In genomic region chr12:51971679-51972423, GRCh38 we compare ENCODE assay signal across 8 cellular contexts. TPM values are rescaled to one million over a fixed set of nuclear protein-coding genes. Genes with fewer than 3 reads are reported as not detected.
DNase-seq lines count a peak whose midpoint lies in the region; ATAC-seq and TF ChIP-seq lines count a peak whose summit lies in the region.

No MANE protein-coding gene starts in this region.

- no peaks in the 10 kb centered on the region for H3K9me3 Mint-ChIP-seq in activated CD4-positive, alpha-beta T cell treated with anti-CD3 and anti-CD28 coated beads for 36 hours (ENCODE audit: low read depth)
- H3K9me3 Mint-ChIP-seq in endodermal cell: no peaks in the 10 kb centered on the region
- H3K9me3 Mint-ChIP-seq in stimulated activated naive B cell treated with anti-CD40 and anti-IgM and Interleukin-4, amounts not matched to agents 10 μg/mL and 1 μg/mL and 100 μg/mL, for 72 hours: no peaks in the 10 kb centered on the region

- no peak overlapping the region for H3K4me3 Mint-ChIP-seq in activated CD4-positive, alpha-beta T cell treated with anti-CD3 and anti-CD28 coated beads for 36 hours
- H3K4me3 Mint-ChIP-seq in endodermal cell: no peak overlapping the region
- H3K4me3 Mint-ChIP-seq in stimulated activated naive B cell treated with anti-CD40 and anti-IgM and Interleukin-4, amounts not matched to agents 10 μg/mL and 1 μg/mL and 100 μg/mL, for 72 hours: peak overlapping the region; percentile 5 to 8

- WGBS in endodermal cell (ENCODE audit: insufficient coverage in 1 of 2, insufficient read length in 1 of 2), 2 experiments: 89% methylated on average over 2 of the region's 4 CpGs; no CpG with 5 or more reads in 1 of the 2 experiments

- H3K4me1 Mint-ChIP-seq in activated CD4-positive, alpha-beta T cell treated with anti-CD3 and anti-CD28 coated beads for 36 hours: peaks cover 72% of the 10 kb centered on the region
- H3K4me1 Mint-ChIP-seq in endodermal cell: peaks cover 60% of the 10 kb centered on the region
- peaks cover 53 to 72% of the 10 kb centered on the region in 2 donors for H3K4me1 Mint-ChIP-seq in stimulated activated naive B cell treated with anti-CD40 and anti-IgM and Interleukin-4, amounts not matched to agents 10 μg/mL and 1 μg/mL and 100 μg/mL, for 72 hours

- CTCF ChIA-PET in activated CD4-positive, alpha-beta T cell treated with anti-CD3 and anti-CD28 coated beads for 36 hours (lab: Charles Lee): interaction anchor here (0.7 to 3.7 kb wide), 12 partner anchors 9 to 119 kb away, joined by 3 to 32 read pairs (median 8); no protein-coding TSS in a partner anchor

- H2AFZ ChIP-seq in MM.1S (ENCODE audit: low read length): no peak overlapping the region

- H3K9me3 ChIP-seq in MM.1S (replicated peaks; ENCODE audit: insufficient read depth, low read length) (no peaks in the 10 kb centered on the region), endodermal cell (ENCODE audit: control insufficient read depth, low read length) (no peaks in the 10 kb centered on the region)

- DNase-seq in activated CD4-positive, alpha-beta T cell treated with anti-CD3 and anti-CD28 coated beads for 36 hours: no peak
- no peak for DNase-seq in activated CD4-positive, alpha-beta T cell treated with anti-CD3 and anti-CD28 coated beads, Interleukin-2, amount 50 U/mL, for 48 hours
- DNase-seq in MM.1S: peak; percentile 57
- DNase-seq in endodermal cell: no peak
- DNase-seq in stimulated activated naive B cell treated with anti-CD40 and anti-IgM and Interleukin-4, amounts not matched to agents 10 μg/mL and 1 μg/mL and 100 μg/mL, for 72 hours: no peak
- no peak for DNase-seq in G401 (ENCODE audit: low spot score)
- DNase-seq in activated gamma-delta T cell treated with Interleukin-2 at 50 U/mL for 16 hours: no peak

- intact Hi-C loops in activated CD4-positive, alpha-beta T cell treated with anti-CD3 and anti-CD28 coated beads for 36 hours (cut with DNase I, micrococcal nuclease): loop anchor here (1.0 to 10.0 kb wide), 12 partner anchors 11 to 603 kb away; partner anchors contain the start of genes ACVR1B (in 2 of the 2), GALNT6 (in 1 of the 2), SLC4A8 (in 1 of the 2) and TAMALIN (in 1 of the 2)

- H3K27ac Mint-ChIP-seq in activated CD4-positive, alpha-beta T cell treated with anti-CD3 and anti-CD28 coated beads for 36 hours: peak overlapping the region; percentile 81
- H3K27ac Mint-ChIP-seq in endodermal cell: no peak overlapping the region
- H3K27ac Mint-ChIP-seq in stimulated activated naive B cell treated with anti-CD40 and anti-IgM and Interleukin-4, amounts not matched to agents 10 μg/mL and 1 μg/mL and 100 μg/mL, for 72 hours: no peak overlapping the region

- H3K9ac ChIP-seq in MM.1S (ENCODE audit: low read length) (no peak overlapping the region), endodermal cell (ENCODE audit: extremely low read depth, low read length, poor library complexity, severe bottlenecking) (no peak overlapping the region)

- H3K4me3 ChIP-seq in MM.1S (ENCODE audit: low read length): no peak overlapping the region
- peak overlapping the region; percentile 13 for H3K4me3 ChIP-seq in endodermal cell (ENCODE audit: low read length)

- peaks cover 18% of the 10 kb centered on the region for H3K36me3 Mint-ChIP-seq in activated CD4-positive, alpha-beta T cell treated with anti-CD3 and anti-CD28 coated beads for 36 hours (ENCODE audit: low read depth)
- peaks cover 20% of the 10 kb centered on the region for H3K36me3 Mint-ChIP-seq in endodermal cell (ENCODE audit: low read depth)
- peaks cover 14 to 17% of the 10 kb centered on the region in 2 donors for H3K36me3 Mint-ChIP-seq in stimulated activated naive B cell treated with anti-CD40 and anti-IgM and Interleukin-4, amounts not matched to agents 10 μg/mL and 1 μg/mL and 100 μg/mL, for 72 hours

- H3K79me2 ChIP-seq in MM.1S (ENCODE audit: low read length): no peaks in the 10 kb centered on the region

- TF ChIP-seq CTCF in MM.1S (IDR thresholded peaks at IDR 0.05; ENCODE audit: low read length) (no peak), endodermal cell (conservative IDR thresholded peaks at IDR 0.05) (no peak)

- in situ Hi-C loops in G401 (cut with HindIII; ENCODE audit: low sequenced_read_pairs): no loop called here

- H3K4me1 ChIP-seq in MM.1S (ENCODE audit: low read length) (peaks cover 17% of the 10 kb centered on the region), endodermal cell (ENCODE audit: control insufficient read depth, insufficient read depth, low read length) (peaks cover 37% of the 10 kb centered on the region)

- H3K27ac ChIP-seq in MM.1S (ENCODE audit: low read length): no peak overlapping the region
- H3K27ac ChIP-seq in endodermal cell (ENCODE audit: low read depth, low read length): no peak overlapping the region

- H3K9me2 ChIP-seq in MM.1S (replicated peaks; ENCODE audit: insufficient read depth, low read length): no peaks in the 10 kb centered on the region

- no peak for ATAC-seq in activated CD4-positive, alpha-beta T cell treated with anti-CD3 and anti-CD28 coated beads for 36 hours
- ATAC-seq in stimulated activated naive B cell treated with anti-CD40 and anti-IgM and Interleukin-4, amounts not matched to agents 10 μg/mL and 1 μg/mL and 100 μg/mL, for 72 hours (replicated peaks): peak; percentile 60 to 66
- no peak for ATAC-seq in HG02970 (IDR thresholded peaks at IDR 0.05; ENCODE audit: low FRiP score, unreplicated experiment)

- H3K27me3 ChIP-seq in MM.1S (replicated peaks; ENCODE audit: insufficient read depth, low read length) (peaks cover 26% of the 10 kb centered on the region; the same call in 1 of the 2 replicates), endodermal cell (ENCODE audit: control insufficient read depth, insufficient read depth, low read length, poor library complexity, severe bottlenecking) (no peaks in the 10 kb centered on the region)

- H3K27me3 Mint-ChIP-seq in activated CD4-positive, alpha-beta T cell treated with anti-CD3 and anti-CD28 coated beads for 36 hours: no peaks in the 10 kb centered on the region
- H3K27me3 Mint-ChIP-seq in endodermal cell (ENCODE audit: insufficient read depth): no peaks in the 10 kb centered on the region
- H3K27me3 Mint-ChIP-seq in stimulated activated naive B cell treated with anti-CD40 and anti-IgM and Interleukin-4, amounts not matched to agents 10 μg/mL and 1 μg/mL and 100 μg/mL, for 72 hours: no peaks in the 10 kb centered on the region

- POLR2A ChIA-PET in activated CD4-positive, alpha-beta T cell treated with anti-CD3 and anti-CD28 coated beads for 36 hours (lab: Charles Lee): interaction anchor here (0.7 to 2.0 kb wide), 2 partner anchors 20 to 80 kb away, joined by 3 to 8 read pairs; partner anchors contain the start of gene ACVR1B

- peak overlapping the region; percentile 46 for H3K4me2 ChIP-seq in MM.1S (ENCODE audit: low read depth, low read length)

- peaks cover 4% of the 10 kb centered on the region for H3F3A ChIP-seq in MM.1S (ENCODE audit: insufficient read depth, low read length)

- no peaks in the 10 kb centered on the region for H4K20me1 ChIP-seq in MM.1S (ENCODE audit: insufficient read depth, low read length)

- H3K36me3 ChIP-seq in MM.1S (replicated peaks; ENCODE audit: insufficient read depth, low read length) (no peaks in the 10 kb centered on the region), endodermal cell (ENCODE audit: control insufficient read depth, insufficient read depth, low read length) (peaks cover 32% of the 10 kb centered on the region)

RNA-seq across cellular contexts. Expression of gene ACVR1B, which starts 20.4 kb away (rescaled TPM):
- total RNA-seq in activated CD4-positive, alpha-beta T cell treated with anti-CD3 and anti-CD28 coated beads for 36 hours: 10 to 100 TPM; 10.1 to 12.7 TPM
- total RNA-seq in endodermal cell: 10 to 100 TPM; 48.6 to 59.3 TPM
- polyA plus RNA-seq in endodermal cell (2013, experiment 1 of 2): 33.5 TPM
- polyA plus RNA-seq in endodermal cell (2013, experiment 2 of 2): 28.8 TPM
- total RNA-seq in G401 (2014; rRNA removed; shearing (Covaris generic)): 1.6 and 3.0 TPM in 2 replicates

RNA-seq across cellular contexts. Expression of gene TAMALIN, which starts 34.9 kb away (rescaled TPM):
- total RNA-seq in activated CD4-positive, alpha-beta T cell treated with anti-CD3 and anti-CD28 coated beads for 36 hours: 10 to 100 TPM in 1 of 2 experiments, 1 to 10 TPM in 1; 6.4 to 11.5 TPM
- 1 to 10 TPM; 4.4 to 9.1 TPM for total RNA-seq in endodermal cell
- 16.3 TPM for polyA plus RNA-seq in endodermal cell (2013, experiment 1 of 2)
- polyA plus RNA-seq in endodermal cell (2013, experiment 2 of 2): 13.2 TPM
- total RNA-seq in G401 (2014; rRNA removed; shearing (Covaris generic)): 33.3 and 78.2 TPM in 2 replicates

Comparison
In these comparisons a context has a peak if more than half of its experiments do, and no peak if none do; other contexts are left out.
1. ATAC-seq: peak in stimulated activated naive B cell treated with anti-CD40 and anti-IgM and Interleukin-4, amounts not matched to agents 10 μg/mL and 1 μg/mL and 100 μg/mL, for 72 hours (2 of 2); none in activated CD4-positive, alpha-beta T cell treated with anti-CD3 and anti-CD28 coated beads for 36 hours (single experiment) and HG02970 (single experiment).
2. H3K4me3 Mint-ChIP-seq: peak in stimulated activated naive B cell treated with anti-CD40 and anti-IgM and Interleukin-4, amounts not matched to agents 10 μg/mL and 1 μg/mL and 100 μg/mL, for 72 hours (2 of 2); none in activated CD4-positive, alpha-beta T cell treated with anti-CD3 and anti-CD28 coated beads for 36 hours (single experiment) and endodermal cell (single experiment).